In genomic region chr21:44907966-44908364, GRCh38 we compare ENCODE assay signal across 1 cellular context.
TF ChIP-seq lines count a peak whose summit lies in the region.

No MANE protein-coding gene starts in this region.

TF ChIP-seq in HepG2, 621 proteins besides CTCF, POLR2A, EP300 and RAD21:
- 0 out of 2 replicates have a peak, but pooled peaks have one; percentile 0 for TF ChIP-seq ZGPAT (CRISPR knock-in tag; IDR thresholded peaks at IDR 0.05)
- TF ChIP-seq, protein P1, sequence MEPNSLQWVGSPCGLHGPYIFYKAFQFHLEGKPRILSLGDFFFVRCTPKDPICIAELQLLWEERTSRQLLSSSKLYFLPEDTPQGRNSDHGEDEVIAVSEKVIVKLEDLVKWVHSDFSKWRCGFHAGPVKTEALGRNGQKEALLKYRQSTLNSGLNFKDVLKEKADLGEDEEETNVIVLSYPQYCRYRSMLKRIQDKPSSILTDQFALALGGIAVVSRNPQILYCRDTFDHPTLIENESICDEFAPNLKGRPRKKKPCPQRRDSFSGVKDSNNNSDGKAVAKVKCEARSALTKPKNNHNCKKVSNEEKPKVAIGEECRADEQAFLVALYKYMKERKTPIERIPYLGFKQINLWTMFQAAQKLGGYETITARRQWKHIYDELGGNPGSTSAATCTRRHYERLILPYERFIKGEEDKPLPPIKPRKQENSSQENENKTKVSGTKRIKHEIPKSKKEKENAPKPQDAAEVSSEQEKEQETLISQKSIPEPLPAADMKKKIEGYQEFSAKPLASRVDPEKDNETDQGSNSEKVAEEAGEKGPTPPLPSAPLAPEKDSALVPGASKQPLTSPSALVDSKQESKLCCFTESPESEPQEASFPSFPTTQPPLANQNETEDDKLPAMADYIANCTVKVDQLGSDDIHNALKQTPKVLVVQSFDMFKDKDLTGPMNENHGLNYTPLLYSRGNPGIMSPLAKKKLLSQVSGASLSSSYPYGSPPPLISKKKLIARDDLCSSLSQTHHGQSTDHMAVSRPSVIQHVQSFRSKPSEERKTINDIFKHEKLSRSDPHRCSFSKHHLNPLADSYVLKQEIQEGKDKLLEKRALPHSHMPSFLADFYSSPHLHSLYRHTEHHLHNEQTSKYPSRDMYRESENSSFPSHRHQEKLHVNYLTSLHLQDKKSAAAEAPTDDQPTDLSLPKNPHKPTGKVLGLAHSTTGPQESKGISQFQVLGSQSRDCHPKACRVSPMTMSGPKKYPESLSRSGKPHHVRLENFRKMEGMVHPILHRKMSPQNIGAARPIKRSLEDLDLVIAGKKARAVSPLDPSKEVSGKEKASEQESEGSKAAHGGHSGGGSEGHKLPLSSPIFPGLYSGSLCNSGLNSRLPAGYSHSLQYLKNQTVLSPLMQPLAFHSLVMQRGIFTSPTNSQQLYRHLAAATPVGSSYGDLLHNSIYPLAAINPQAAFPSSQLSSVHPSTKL (CRISPR knock-in tag; IDR thresholded peaks at IDR 0.05) = no peak
